ENCODE assay signal across 1 cellular context in genomic region chr2:15730545-15731212, GRCh38.
TF ChIP-seq lines count a peak whose summit lies in the region.

No MANE protein-coding gene starts in this region.

TF ChIP-seq in K562, 482 proteins besides CTCF, POLR2A, EP300 and RAD21 (continued from another document and continues in another):
- no peak for TF ChIP-seq NR0B1 (IDR thresholded peaks at IDR 0.05; ENCODE audit: partially characterized antibody)
- TF ChIP-seq COPS2 (conservative IDR thresholded peaks at IDR 0.05): no peak
- no peak for TF ChIP-seq ID3 (CRISPR knock-in tag; IDR thresholded peaks at IDR 0.05)
- TF ChIP-seq ID3 (tag; IDR thresholded peaks at IDR 0.05): peak; percentile 39; the same call in 1 of the 2 replicates
- TF ChIP-seq TARDBP (IDR thresholded peaks at IDR 0.05): no peak
- TF ChIP-seq ZNF445 (CRISPR knock-in tag; IDR thresholded peaks at IDR 0.05; ENCODE audit: low read depth): no peak
- TF ChIP-seq MYNN (IDR thresholded peaks at IDR 0.05): peak; percentile 97
- TF ChIP-seq MYNN (CRISPR knock-in tag; IDR thresholded peaks at IDR 0.05): no peak
- TF ChIP-seq FOSL1 (tag; conservative IDR thresholded peaks at IDR 0.05): peak; percentile 98
- TF ChIP-seq SP1 (CRISPR knock-in tag; IDR thresholded peaks at IDR 0.05): no peak
- no peak for TF ChIP-seq SLC30A9 (CRISPR knock-in tag; IDR thresholded peaks at IDR 0.05)
- peak; percentile 90 for TF ChIP-seq SMARCA4 (IDR thresholded peaks at IDR 0.05)
- no peak for TF ChIP-seq ZNF277 (CRISPR knock-in tag; IDR thresholded peaks at IDR 0.05; ENCODE audit: borderline replicate concordance)
- no peak for TF ChIP-seq ZNF263 (CRISPR knock-in tag; IDR thresholded peaks at IDR 0.05; ENCODE audit: borderline replicate concordance)
- TF ChIP-seq EHMT2 (IDR thresholded peaks at IDR 0.05): no peak
- peak; percentile 83 for TF ChIP-seq MAFK (IDR thresholded peaks at IDR 0.05; ENCODE audit: low read length)
- TF ChIP-seq CBX3 (IDR thresholded peaks at IDR 0.05; ENCODE audit: borderline replicate concordance in 1 of 2, low read length in 2 of 2): no peak
- no peak for TF ChIP-seq ZNF695 (CRISPR knock-in tag; IDR thresholded peaks at IDR 0.05)
- TF ChIP-seq CHD2 (IDR thresholded peaks at IDR 0.05; ENCODE audit: low read depth, low read length): no peak
- no peak for TF ChIP-seq ZNF347 (CRISPR knock-in tag; IDR thresholded peaks at IDR 0.05; ENCODE audit: low read depth)
- no peak for TF ChIP-seq TCF7 (IDR thresholded peaks at IDR 0.05; ENCODE audit: borderline replicate concordance)
- no peak for TF ChIP-seq MEF2A (IDR thresholded peaks at IDR 0.05; ENCODE audit: control insufficient read depth, low read depth, low read length)
- no peak for TF ChIP-seq SPI1 (IDR thresholded peaks at IDR 0.05; ENCODE audit: borderline replicate concordance, low read depth, low read length)
- TF ChIP-seq ZNF316 (IDR thresholded peaks at IDR 0.05): peak; percentile 81
- TF ChIP-seq MTA3 (IDR thresholded peaks at IDR 0.05; ENCODE audit: borderline replicate concordance): no peak
- TF ChIP-seq HDAC2 (IDR thresholded peaks at IDR 0.05): no peak
- TF ChIP-seq SIX5 (IDR thresholded peaks at IDR 0.05; ENCODE audit: borderline replicate concordance in 1 of 2, insufficient read depth in 1 of 2, low read depth in 1 of 2, low read length in 2 of 2): no peak
- no peak for TF ChIP-seq RBM17 (IDR thresholded peaks at IDR 0.05; ENCODE audit: borderline replicate concordance, low read depth, low read length)
- peak; percentile 78 for TF ChIP-seq TEAD4 (IDR thresholded peaks at IDR 0.05; ENCODE audit: low read length)
- no peak for TF ChIP-seq TEAD4 (CRISPR knock-in tag; IDR thresholded peaks at IDR 0.05; ENCODE audit: borderline replicate concordance)
- no peak for TF ChIP-seq ESRRB (CRISPR knock-in tag; IDR thresholded peaks at IDR 0.05; ENCODE audit: borderline replicate concordance)
- TF ChIP-seq CTBP1 (IDR thresholded peaks at IDR 0.05; ENCODE audit: borderline replicate concordance): peak; percentile 87; the same call in 1 of the 2 replicates
- no peak for TF ChIP-seq TSHZ1 (CRISPR knock-in tag; IDR thresholded peaks at IDR 0.05)
- TF ChIP-seq YBX1 (IDR thresholded peaks at IDR 0.05): no peak
- peak; percentile 90; the same call in 1 of the 2 replicates for TF ChIP-seq ZNF395 (CRISPR knock-in tag; IDR thresholded peaks at IDR 0.05)
- no peak for TF ChIP-seq RBFOX2 (IDR thresholded peaks at IDR 0.05; ENCODE audit: low read depth, low read length)
- TF ChIP-seq LEF1 (IDR thresholded peaks at IDR 0.05): no peak
- TF ChIP-seq TAF7 (tag; IDR thresholded peaks at IDR 0.05): no peak
- no peak for TF ChIP-seq HCFC1 (IDR thresholded peaks at IDR 0.05; ENCODE audit: low read depth, low read length)
- TF ChIP-seq TBP (optimal IDR thresholded peaks at IDR 0.05; ENCODE audit: low read depth, low read length): no peak
- TF ChIP-seq HNRNPL (IDR thresholded peaks at IDR 0.05; ENCODE audit: low read depth, low read length): no peak
- TF ChIP-seq TFAP4 (CRISPR knock-in tag; IDR thresholded peaks at IDR 0.05; ENCODE audit: borderline replicate concordance): peak; percentile 100
- TF ChIP-seq ZNF436 (CRISPR knock-in tag; IDR thresholded peaks at IDR 0.05): no peak
- no peak for TF ChIP-seq THRB (CRISPR knock-in tag; conservative IDR thresholded peaks at IDR 0.05)
- TF ChIP-seq, protein P1, sequence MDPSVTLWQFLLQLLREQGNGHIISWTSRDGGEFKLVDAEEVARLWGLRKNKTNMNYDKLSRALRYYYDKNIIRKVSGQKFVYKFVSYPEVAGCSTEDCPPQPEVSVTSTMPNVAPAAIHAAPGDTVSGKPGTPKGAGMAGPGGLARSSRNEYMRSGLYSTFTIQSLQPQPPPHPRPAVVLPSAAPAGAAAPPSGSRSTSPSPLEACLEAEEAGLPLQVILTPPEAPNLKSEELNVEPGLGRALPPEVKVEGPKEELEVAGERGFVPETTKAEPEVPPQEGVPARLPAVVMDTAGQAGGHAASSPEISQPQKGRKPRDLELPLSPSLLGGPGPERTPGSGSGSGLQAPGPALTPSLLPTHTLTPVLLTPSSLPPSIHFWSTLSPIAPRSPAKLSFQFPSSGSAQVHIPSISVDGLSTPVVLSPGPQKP (CRISPR knock-in tag; IDR thresholded peaks at IDR 0.05): no peak
- TF ChIP-seq HNRNPK (IDR thresholded peaks at IDR 0.05; ENCODE audit: low read depth, low read length, poor library complexity, severe bottlenecking): no peak
- TF ChIP-seq KHSRP (IDR thresholded peaks at IDR 0.05): no peak
- no peak for TF ChIP-seq ZBTB5 (IDR thresholded peaks at IDR 0.05)
- TF ChIP-seq, protein P2, sequence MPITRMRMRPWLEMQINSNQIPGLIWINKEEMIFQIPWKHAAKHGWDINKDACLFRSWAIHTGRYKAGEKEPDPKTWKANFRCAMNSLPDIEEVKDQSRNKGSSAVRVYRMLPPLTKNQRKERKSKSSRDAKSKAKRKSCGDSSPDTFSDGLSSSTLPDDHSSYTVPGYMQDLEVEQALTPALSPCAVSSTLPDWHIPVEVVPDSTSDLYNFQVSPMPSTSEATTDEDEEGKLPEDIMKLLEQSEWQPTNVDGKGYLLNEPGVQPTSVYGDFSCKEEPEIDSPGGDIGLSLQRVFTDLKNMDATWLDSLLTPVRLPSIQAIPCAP (CRISPR knock-in tag; IDR thresholded peaks at IDR 0.05; ENCODE audit: borderline replicate concordance): no peak
- no peak for TF ChIP-seq ZNF780A (CRISPR knock-in tag; IDR thresholded peaks at IDR 0.05)
- TF ChIP-seq HEY1 (CRISPR knock-in tag; IDR thresholded peaks at IDR 0.05; ENCODE audit: borderline replicate concordance): peak; percentile 84; the same call in 1 of the 2 replicates
- no peak for TF ChIP-seq DDX20 (tag; IDR thresholded peaks at IDR 0.05; ENCODE audit: low read depth)
- peak; percentile 85 for TF ChIP-seq BACH1 (tag; IDR thresholded peaks at IDR 0.05)
- TF ChIP-seq, protein P3, sequence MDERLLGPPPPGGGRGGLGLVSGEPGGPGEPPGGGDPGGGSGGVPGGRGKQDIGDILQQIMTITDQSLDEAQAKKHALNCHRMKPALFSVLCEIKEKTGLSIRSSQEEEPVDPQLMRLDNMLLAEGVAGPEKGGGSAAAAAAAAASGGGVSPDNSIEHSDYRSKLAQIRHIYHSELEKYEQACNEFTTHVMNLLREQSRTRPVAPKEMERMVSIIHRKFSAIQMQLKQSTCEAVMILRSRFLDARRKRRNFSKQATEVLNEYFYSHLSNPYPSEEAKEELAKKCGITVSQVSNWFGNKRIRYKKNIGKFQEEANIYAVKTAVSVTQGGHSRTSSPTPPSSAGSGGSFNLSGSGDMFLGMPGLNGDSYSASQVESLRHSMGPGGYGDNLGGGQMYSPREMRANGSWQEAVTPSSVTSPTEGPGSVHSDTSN (CRISPR knock-in tag; IDR thresholded peaks at IDR 0.05; ENCODE audit: low read depth): no peak
- TF ChIP-seq, protein P3 (tag; conservative IDR thresholded peaks at IDR 0.05; ENCODE audit: low read depth): no peak
